ENCODE assay signal across 17 cellular contexts in the genomic region with DNA sequence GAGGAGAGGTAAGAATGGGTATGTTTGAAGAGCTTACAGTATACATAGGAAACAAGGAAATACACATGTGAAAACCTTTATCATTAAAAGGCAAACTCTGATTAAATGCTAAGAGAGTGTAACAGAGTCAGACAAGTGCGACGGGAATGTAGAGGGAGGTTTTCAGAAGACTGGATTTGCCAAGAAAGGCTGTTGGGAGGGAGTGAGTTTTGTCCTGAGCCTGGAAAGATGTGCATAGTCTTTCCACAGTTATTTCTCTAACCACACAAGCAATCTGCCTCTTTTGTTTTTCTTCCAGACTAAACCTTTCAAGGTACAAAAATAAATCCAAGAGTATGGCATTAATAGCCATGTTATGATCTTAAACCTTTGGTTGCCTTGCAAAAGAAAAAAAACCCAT.
"Had no signal": no experiment of that assay in that cellular context is flagged by ENCODE, and none has a peak within 500 bp of the region (broad histone marks: within the 10 kb centered on the region; RNA-seq: fewer than 3 reads in every experiment).

No MANE protein-coding gene starts in this region.

- DNase-seq: dorsolateral prefrontal cortex; effector CD4-positive, alpha-beta T cell; gastrocnemius medialis; head of caudate nucleus; left lung; mesenchymal stem cell; mucosa of descending colon; naive B cell; stimulated activated CD4-positive, alpha-beta T cell treated with anti-CD3 and anti-CD28 coated beads, Interleukin-2, amount 100 ng/mL, for 24 hours; stimulated activated CD4-positive, alpha-beta T cell treated with anti-CD3 and anti-CD28 coated beads, Interleukin-4, amount 100 ng/mL, for 24 hours; stimulated activated naive CD4-positive, alpha-beta T cell treated with Interleukin-2 at 50 U/mL for 16 hours; stomach; thyroid gland; trophoblast cell had no signal

- ATAC-seq: gastrocnemius medialis; left lung; mucosa of descending colon; natural killer cell treated with Interleukin-12 subunit alpha and Interleukin-12 subunit beta and Interleukin-15 and Interleukin-18, amount 100 ng/mL, for 72 hours; sciatic nerve; stimulated activated effector memory CD8-positive, alpha-beta T cell treated with anti-CD3 and anti-CD28 coated beads, Interleukin-12 subunit alpha, Interleukin-12 subunit beta, amount 100 ng/mL, for 72 hours had no signal
